In genomic region chr4:71229477-71230257, GRCh38 we compare ENCODE assay signal across 10 cellular contexts.
DNase-seq lines count a peak whose midpoint lies in the region; ATAC-seq and FAIRE-seq lines count a peak whose summit lies in the region.
"Had no signal": no experiment of that assay in that cellular context is flagged by ENCODE, and none has a peak within 500 bp of the region (broad histone marks: within the 10 kb centered on the region; RNA-seq: fewer than 3 reads in every experiment).

No MANE protein-coding gene starts in this region.

- H3K4me1 Mint-ChIP-seq in T-helper 17 cell: peaks cover 3% of the 10 kb centered on the region
- H3K4me1 Mint-ChIP-seq: CD4-positive, CD25-positive, alpha-beta regulatory T cell had no signal

- H3K27me3 Mint-ChIP-seq in T-helper 17 cell: peaks cover 56% of the 10 kb centered on the region

- peak; percentile 56 for ATAC-seq in HG03442 (IDR thresholded peaks at IDR 0.05; ENCODE audit: unreplicated experiment)
- no peak for ATAC-seq in T-helper 17 cell
- no peak for ATAC-seq in GM18517 (IDR thresholded peaks at IDR 0.05; ENCODE audit: unreplicated experiment)
- no peak for ATAC-seq in HG02973 (IDR thresholded peaks at IDR 0.05; ENCODE audit: unreplicated experiment)

- intact Hi-C loops in posterior cingulate gyrus (cut with DNase I): loop anchor here (1.0 to 5.0 kb wide), 2 partner anchors 323 to 484 kb away; no protein-coding TSS in a partner anchor

- H3K27ac Mint-ChIP-seq in T-helper 17 cell: no peak overlapping the region
- H3K27ac Mint-ChIP-seq: activated naive CD8-positive, alpha-beta T cell; CD4-positive, CD25-positive, alpha-beta regulatory T cell had no signal

- DNase-seq in NCI-H2029 treated with DMSO at 0.1 percent for 48 hours (lab: John Stamatoyannopoulos, UW) (peak; percentile 3), NCI-H2029 (lab: John Stamatoyannopoulos, UW) (no peak), T-helper 17 cell (no peak), frontal cortex (ENCODE audit: low spot score in 2 of 2) (peak; percentile 25 to 66), posterior cingulate gyrus (peak in 6 of 10 donors; percentile 27 to 92 (median 53))
- DNase-seq: CD4-positive, CD25-positive, alpha-beta regulatory T cell had no signal

- no peaks in the 10 kb centered on the region for H3K9me3 ChIP-seq in T-helper 17 cell (ENCODE audit: control insufficient read depth, low read length, poor library complexity, severe bottlenecking)

- no peak for FAIRE-seq in frontal cortex (lab: Jason Lieb, UNC)

- H3K4me3 Mint-ChIP-seq in T-helper 17 cell: peak overlapping the region; percentile 19
- H3K4me3 Mint-ChIP-seq: activated naive CD8-positive, alpha-beta T cell; CD4-positive, CD25-positive, alpha-beta regulatory T cell had no signal

- H3K36me3 Mint-ChIP-seq in T-helper 17 cell (ENCODE audit: low read depth): no peaks in the 10 kb centered on the region
- H3K36me3 Mint-ChIP-seq: CD4-positive, CD25-positive, alpha-beta regulatory T cell had no signal

Comparison
In these comparisons a context has a peak if more than half of its experiments do, and no peak if none do; other contexts are left out.
1. DNase-seq: peak in NCI-H2029 treated with DMSO at 0.1 percent for 48 hours (single experiment), frontal cortex (2 of 2) and posterior cingulate gyrus (6 of 10); none in NCI-H2029 (single experiment) and T-helper 17 cell (0 of 3).